In genomic region chr20:25745738-25746137, GRCh38 we compare ENCODE assay signal across 19 cellular contexts.
"Had no signal": no experiment of that assay in that cellular context is flagged by ENCODE, and none has a peak within 500 bp of the region (broad histone marks: within the 10 kb centered on the region; RNA-seq: fewer than 3 reads in every experiment).

No MANE protein-coding gene starts in this region.

- H3K27ac Mint-ChIP-seq: activated CD4-positive, alpha-beta memory T cell treated with anti-CD3 and anti-CD28 coated beads for 36 hours; activated naive CD8-positive, alpha-beta T cell had no signal

- H3K9me3 ChIP-seq: esophagus squamous epithelium had no signal

- H3K4me3 Mint-ChIP-seq: activated CD4-positive, alpha-beta memory T cell treated with anti-CD3 and anti-CD28 coated beads for 36 hours; activated naive CD8-positive, alpha-beta T cell had no signal

- H3K27ac ChIP-seq: brain microvascular endothelial cell, epithelial cell of prostate, esophagus squamous epithelium had no signal

- H3K36me3 Mint-ChIP-seq: activated CD4-positive, alpha-beta memory T cell treated with anti-CD3 and anti-CD28 coated beads for 36 hours; activated naive CD8-positive, alpha-beta T cell had no signal

- DNase-seq: activated CD4-positive, alpha-beta memory T cell treated with anti-CD3 and anti-CD28 coated beads for 36 hours; activated CD4-positive, alpha-beta T cell treated with anti-CD3 and anti-CD28 coated beads for 1 hour; activated CD4-positive, alpha-beta T cell treated with anti-CD3 and anti-CD28 coated beads for 48 hours; activated effector memory CD4-positive, alpha-beta T cell treated with Interleukin-2 at 50 U/mL for 16 hours; activated gamma-delta T cell treated with Interleukin-2 at 50 U/mL for 16 hours; activated naive CD4-positive, alpha-beta T cell treated with anti-CD3 and anti-CD28 coated beads, Interleukin-2, amount 50 U/mL, for 16 hours; activated naive CD4-positive, alpha-beta T cell treated with Interleukin-2 at 50 U/mL for 16 hours; activated T-cell treated with anti-CD3 and anti-CD28 coated beads, Interleukin-2, amount 50 U/mL, for 48 hours; amniotic stem cell; anterior cingulate cortex; brain microvascular endothelial cell; cortex of kidney; dermis blood vessel endothelial cell; effector CD4-positive, alpha-beta T cell; esophagus squamous epithelium; head of caudate nucleus; T-helper 2 cell had no signal

- H3K27me3 Mint-ChIP-seq: activated CD4-positive, alpha-beta memory T cell treated with anti-CD3 and anti-CD28 coated beads for 36 hours; activated naive CD8-positive, alpha-beta T cell had no signal

- H3K4me3 ChIP-seq: esophagus squamous epithelium had no signal

- H3K36me3 ChIP-seq: brain microvascular endothelial cell, esophagus squamous epithelium had no signal

- H3K9me3 Mint-ChIP-seq: activated CD4-positive, alpha-beta memory T cell treated with anti-CD3 and anti-CD28 coated beads for 36 hours had no signal

- H3K27me3 ChIP-seq: brain microvascular endothelial cell, esophagus squamous epithelium had no signal
